20 cellular contexts compared by ENCODE assay signal in genomic region chr1:202270871-202271326, GRCh38.
DNase-seq lines count a peak whose midpoint lies in the region; ATAC-seq, FAIRE-seq and TF ChIP-seq lines count a peak whose summit lies in the region.
"Had no signal": no experiment of that assay in that cellular context is flagged by ENCODE, and none has a peak within 500 bp of the region (broad histone marks: within the 10 kb centered on the region; RNA-seq: fewer than 3 reads in every experiment).

No MANE protein-coding gene starts in this region.

- no peak overlapping the region for H3K4me3 Mint-ChIP-seq in neural progenitor cell
- H3K4me3 Mint-ChIP-seq: effector memory CD8-positive, alpha-beta T cell; T-cell had no signal

- H3K27me3 Mint-ChIP-seq in neural progenitor cell (ENCODE audit: insufficient read depth, low read depth) = peaks cover 4% of the 10 kb centered on the region

- H3F3A ChIP-seq in neural progenitor cell (ENCODE audit: low read depth) = no peaks in the 10 kb centered on the region

- H3K4me1 ChIP-seq in neural progenitor cell = peaks cover 17% of the 10 kb centered on the region
- H3K4me1 ChIP-seq: sigmoid colon had no signal

- no peaks in the 10 kb centered on the region for H3K9me3 Mint-ChIP-seq in neural progenitor cell
- H3K9me3 Mint-ChIP-seq: effector memory CD8-positive, alpha-beta T cell; T-cell had no signal

- TF ChIP-seq CTCF in neural progenitor cell (IDR thresholded peaks at IDR 0.05) = no peak

- no peaks in the 10 kb centered on the region for H3K36me3 ChIP-seq in neural progenitor cell
- H3K36me3 ChIP-seq: sigmoid colon had no signal

- H2AFZ ChIP-seq in neural progenitor cell (replicated peaks) = no peak overlapping the region

- H3K4me1 Mint-ChIP-seq in neural progenitor cell = no peaks in the 10 kb centered on the region
- H3K4me1 Mint-ChIP-seq: T-cell had no signal

- H4K20me1 ChIP-seq in neural progenitor cell (ENCODE audit: low read depth) = no peaks in the 10 kb centered on the region

- H3K4me2 ChIP-seq in neural progenitor cell = no peak overlapping the region

- H3K27me3 ChIP-seq in neural progenitor cell = no peaks in the 10 kb centered on the region

- no peaks in the 10 kb centered on the region for H3K9me3 ChIP-seq in neural progenitor cell (ENCODE audit: low read depth)
- H3K9me3 ChIP-seq: mucosa of descending colon, sigmoid colon had no signal

- no peak for FAIRE-seq in frontal cortex (lab: Jason Lieb, UNC)
- FAIRE-seq: GM18507 had no signal

- H3K36me3 Mint-ChIP-seq in neural progenitor cell = no peaks in the 10 kb centered on the region
- H3K36me3 Mint-ChIP-seq: T-cell had no signal

- no peak overlapping the region for H3K4me3 ChIP-seq in neural progenitor cell
- H3K4me3 ChIP-seq: mucosa of descending colon, sigmoid colon had no signal

- no peaks in the 10 kb centered on the region for H3K79me2 ChIP-seq in neural progenitor cell (ENCODE audit: low read depth)

- DNase-seq in DMS79 treated with DMSO at 0.1 percent for 48 hours (lab: John Stamatoyannopoulos, UW) (peak; percentile 98), NCI-H187 (lab: John Stamatoyannopoulos, UW) (peak; percentile 88 to 94), NCI-H524 (lab: John Stamatoyannopoulos, UW) (peak; percentile 98), neural progenitor cell (ENCODE audit: low spot score) (peak; percentile 30), A172 (ENCODE audit: low spot score) (no peak), frontal cortex (ENCODE audit: low spot score in 2 of 2) (no peak)
- DNase-seq: cerebellar nuclear complex; DMS53; effector memory CD8-positive, alpha-beta T cell; kidney glomerular epithelial cell; mucosa of descending colon; NCI-H510A treated with DMSO at 0.1 percent for 48 hours; occipital lobe; sigmoid colon; stimulated activated CD4-positive, alpha-beta T cell treated with anti-CD3 and anti-CD28 coated beads, Interleukin-2, amount 100 ng/mL, for 48 hours; T-cell had no signal

- H3K27ac ChIP-seq in neural progenitor cell = no peak overlapping the region
- H3K27ac ChIP-seq: RWPE1, sigmoid colon had no signal

- H3K27ac Mint-ChIP-seq in neural progenitor cell = no peak overlapping the region
- H3K27ac Mint-ChIP-seq: effector memory CD8-positive, alpha-beta T cell; T-cell had no signal

- ATAC-seq in HG02798 (IDR thresholded peaks at IDR 0.05; ENCODE audit: poor library complexity, unreplicated experiment) (no peak), GM21528 (IDR thresholded peaks at IDR 0.05; ENCODE audit: low FRiP score, unreplicated experiment) (no peak)
- ATAC-seq: effector memory CD8-positive, alpha-beta T cell; mucosa of descending colon; T-cell had no signal

- no peak overlapping the region for H3K9ac ChIP-seq in neural progenitor cell

Comparison
In these comparisons a context has a peak if more than half of its experiments do, and no peak if none do; other contexts are left out.
1. DNase-seq: peak in DMS79 treated with DMSO at 0.1 percent for 48 hours (single experiment), NCI-H187 (2 of 2), NCI-H524 (2 of 2) and neural progenitor cell (single experiment); none in A172 (single experiment) and frontal cortex (0 of 2).